Comparison of ENCODE assay signal across 12 cellular contexts in the genomic region with DNA sequence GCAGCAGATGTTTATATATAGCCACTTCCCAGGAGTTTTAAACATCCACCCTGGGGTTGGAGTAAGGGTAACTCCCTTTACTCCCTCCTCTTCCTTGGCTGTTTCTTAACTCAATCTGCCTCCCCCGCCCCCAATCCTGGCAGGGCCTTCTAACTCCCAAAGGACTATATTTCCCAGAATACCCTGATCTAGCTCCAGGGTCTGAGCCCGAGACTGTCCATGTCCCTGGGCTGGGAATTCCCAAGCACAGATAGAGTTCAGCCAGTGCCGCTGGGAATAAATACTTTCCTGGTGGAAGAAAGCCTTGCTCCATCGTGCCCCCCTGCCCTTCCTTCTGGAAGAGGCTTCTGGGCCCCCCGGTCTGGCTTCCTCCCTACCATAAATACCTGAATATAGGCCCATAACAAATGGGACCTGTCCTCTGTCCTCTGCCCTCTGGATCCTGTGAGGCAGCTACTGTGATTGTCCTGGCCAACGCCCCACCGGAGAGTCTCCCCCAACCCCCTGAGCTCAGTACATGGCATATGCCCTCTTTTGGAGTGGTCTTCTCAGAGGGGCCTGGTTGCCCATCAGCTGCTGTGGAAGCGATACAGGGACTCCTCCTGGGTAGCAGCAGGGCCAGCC. TPM values are rescaled to one million over a fixed set of nuclear protein-coding genes. Genes with fewer than 3 reads are reported as not detected.
DNase-seq lines count a peak whose midpoint lies in the region; ATAC-seq and TF ChIP-seq lines count a peak whose summit lies in the region.
"Had no signal": no experiment of that assay in that cellular context is flagged by ENCODE, and none has a peak within 500 bp of the region (broad histone marks: within the 10 kb centered on the region; RNA-seq: fewer than 3 reads in every experiment).

No MANE protein-coding gene starts in this region.

- TF ChIP-seq POLR2A in Peyer's patch (IDR thresholded peaks at IDR 0.05): no peak

- no peak overlapping the region for H3K9ac ChIP-seq in Karpas-422 (ENCODE audit: low read length)

- no peaks in the 10 kb centered on the region for H3K9me3 ChIP-seq in Peyer's patch
- H3K9me3 ChIP-seq in thoracic aorta: no peaks in the 10 kb centered on the region
- no peaks in the 10 kb centered on the region for H3K9me3 ChIP-seq in left lung
- H3K9me3 ChIP-seq in Karpas-422 (ENCODE audit: low read length): no peaks in the 10 kb centered on the region

- H3K4me3 ChIP-seq in Peyer's patch (no peak overlapping the region), thoracic aorta (peak overlapping the region; percentile 58), foreskin fibroblast (ENCODE audit: low read depth in 1 of 2, low read length in 2 of 2) (no peak overlapping the region), left lung (no peak overlapping the region), Karpas-422 (ENCODE audit: low read length) (no peak overlapping the region)

- DNase-seq in Peyer's patch (no peak), fibroblast of gingiva (ENCODE audit: low read depth) (peak; percentile 93), nephron progenitor cell (no peak), thoracic aorta (ENCODE audit: low spot score) (peak; percentile 73), amniotic stem cell (lab: John Stamatoyannopoulos, UW) (no peak), foreskin fibroblast (no peak), left lung (no peak), Karpas-422 (no peak)
- DNase-seq: activated CD4-positive, alpha-beta T cell treated with anti-CD3 and anti-CD28 coated beads, Interleukin-2, amount 50 U/mL, for 1 hour; activated naive CD4-positive, alpha-beta T cell treated with anti-CD3 and anti-CD28 coated beads, Interleukin-2, amount 50 U/mL, for 16 hours; DMS 273 treated with DMSO at 0.1 percent for 48 hours; stimulated activated naive CD8-positive, alpha-beta T cell treated with anti-CD3 and anti-CD28 coated beads, Interleukin-15, amount 100 ng/mL, for 72 hours had no signal

- H3K9me2 ChIP-seq in Karpas-422 (replicated peaks; ENCODE audit: insufficient read depth, low read length): no peaks in the 10 kb centered on the region

- H3K27me3 ChIP-seq in Peyer's patch (no peaks in the 10 kb centered on the region), thoracic aorta (replicated peaks; ENCODE audit: insufficient read depth) (no peaks in the 10 kb centered on the region), left lung (peaks cover 0 to 23% of the 10 kb centered on the region in 2 donors), Karpas-422 (ENCODE audit: low read length) (no peaks in the 10 kb centered on the region)

- peaks cover 93% of the 10 kb centered on the region for H3K4me1 Mint-ChIP-seq in nephron progenitor cell

- peaks cover 7% of the 10 kb centered on the region for H3K36me3 Mint-ChIP-seq in nephron progenitor cell (ENCODE audit: low read depth)

- intact Hi-C loops in left lung (cut with DNase I): loop anchor here in 1 of 2 donors (10.0 kb wide), 1 partner anchor 79 kb away; no protein-coding TSS in a partner anchor

- ATAC-seq in thoracic aorta (ENCODE audit: insufficient number of reproducible peaks, low FRiP score, low read depth) (peak; percentile 52), left lung (no peak)
- ATAC-seq: stimulated activated naive CD8-positive, alpha-beta T cell treated with anti-CD3 and anti-CD28 coated beads, Interleukin-15, amount 100 ng/mL, for 72 hours had no signal

- H3K27ac Mint-ChIP-seq in nephron progenitor cell: peak overlapping the region; percentile 96
- H3K27ac Mint-ChIP-seq: stimulated activated naive CD8-positive, alpha-beta T cell treated with anti-CD3 and anti-CD28 coated beads, Interleukin-15, amount 100 ng/mL, for 72 hours had no signal

- H3K4me1 ChIP-seq in Peyer's patch (peaks cover 0 to 49% (median 5%) of the 10 kb centered on the region in 4 donors), thoracic aorta (ENCODE audit: control insufficient read depth in 1 of 2, low read depth in 2 of 2) (peaks cover 42 to 67% of the 10 kb centered on the region in 2 donors), left lung (peaks cover 46 to 60% of the 10 kb centered on the region in 2 donors), Karpas-422 (ENCODE audit: low read length) (peaks cover 7% of the 10 kb centered on the region)

- no peak overlapping the region for H3K4me2 ChIP-seq in Karpas-422 (ENCODE audit: low read depth, low read length, poor library complexity, severe bottlenecking)

- no peaks in the 10 kb centered on the region for H3K9me3 Mint-ChIP-seq in nephron progenitor cell
- H3K9me3 Mint-ChIP-seq: stimulated activated naive CD8-positive, alpha-beta T cell treated with anti-CD3 and anti-CD28 coated beads, Interleukin-15, amount 100 ng/mL, for 72 hours had no signal

- H3K27ac ChIP-seq in Peyer's patch: peak overlapping the region in 3 of 4 donors; percentile 38 to 95 (median 66)
- H3K27ac ChIP-seq in thoracic aorta: peak overlapping the region; percentile 88 to 98
- H3K27ac ChIP-seq in left lung: peak overlapping the region in 1 of 2 donors; percentile 95
- no peak overlapping the region for H3K27ac ChIP-seq in Karpas-422 (ENCODE audit: low read length)

- H3K27me3 Mint-ChIP-seq in nephron progenitor cell (ENCODE audit: low read depth, poor library complexity): peaks cover 9% of the 10 kb centered on the region

- no peak for TF ChIP-seq CTCF in Peyer's patch (IDR thresholded peaks at IDR 0.05)
- TF ChIP-seq CTCF in nephron progenitor cell (IDR thresholded peaks at IDR 0.05): no peak
- no peak for TF ChIP-seq CTCF in thoracic aorta (IDR thresholded peaks at IDR 0.05)
- no peak for TF ChIP-seq CTCF in foreskin fibroblast (IDR thresholded peaks at IDR 0.05; ENCODE audit: low read depth, low read length)
- no peak for TF ChIP-seq CTCF in left lung (IDR thresholded peaks at IDR 0.05)

- peak overlapping the region; percentile 93 for H3K4me3 Mint-ChIP-seq in nephron progenitor cell
- H3K4me3 Mint-ChIP-seq: stimulated activated naive CD8-positive, alpha-beta T cell treated with anti-CD3 and anti-CD28 coated beads, Interleukin-15, amount 100 ng/mL, for 72 hours had no signal

- no peaks in the 10 kb centered on the region for H3K79me2 ChIP-seq in Karpas-422 (ENCODE audit: low read length)

- no peaks in the 10 kb centered on the region for H4K20me1 ChIP-seq in Karpas-422 (ENCODE audit: insufficient read depth, low read depth, low read length)

- H3K36me3 ChIP-seq in Peyer's patch (no peaks in the 10 kb centered on the region), thoracic aorta (no peaks in the 10 kb centered on the region), left lung (no peaks in the 10 kb centered on the region), Karpas-422 (ENCODE audit: insufficient read depth, low read length) (no peaks in the 10 kb centered on the region)

- no peak overlapping the region for H2AFZ ChIP-seq in Karpas-422 (ENCODE audit: low read length)

RNA-seq across cellular contexts. Expression of gene BAHCC1, which starts 10.2 kb away (rescaled TPM):
- total RNA-seq in Peyer's patch (10 to 100 TPM; 11.6 to 43.0 (median 23.9) TPM), thoracic aorta (10 to 100 TPM; 41.2 to 69.6 TPM), left lung (10 to 100 TPM; 13.6 to 19.8 TPM)
- not detected in 2 replicates for total RNA-seq in Karpas-422 (2014; rRNA removed; shearing (Covaris generic); ENCODE audit: low replicate concordance)

Comparison
In these comparisons a context has a peak if more than half of its experiments do, and no peak if none do; other contexts are left out.
1. DNase-seq: peak in fibroblast of gingiva (single experiment) and thoracic aorta (single experiment); none in Peyer's patch (0 of 3), nephron progenitor cell (single experiment), amniotic stem cell (single experiment), foreskin fibroblast (0 of 2), left lung (0 of 2) and Karpas-422 (single experiment).
2. RNA of gene BAHCC1, which starts 10.2 kb away (total RNA-seq): 41.2 to 69.6 TPM in thoracic aorta, 11.6 to 43.0 TPM in Peyer's patch and 13.6 to 19.8 TPM in left lung; not detected in Karpas-422; every median in the first group is over 10 times any median in the second.